Comparison of ENCODE assay signal across 1 cellular context in genomic region chr6:26403888-26404287, GRCh38.
TF ChIP-seq lines count a peak whose summit lies in the region.

No MANE protein-coding gene starts in this region.

TF ChIP-seq in GM23338, 12 proteins besides CTCF, POLR2A, EP300 and RAD21:
- TF ChIP-seq ZNF462 (CRISPR knock-in tag; IDR thresholded peaks at IDR 0.05): no peak
- no peak for TF ChIP-seq ZNF331 (CRISPR knock-in tag; IDR thresholded peaks at IDR 0.05; ENCODE audit: low read depth)
- TF ChIP-seq REST (IDR thresholded peaks at IDR 0.05; ENCODE audit: unreplicated experiment): no peak
- TF ChIP-seq NANOG (IDR thresholded peaks at IDR 0.05; ENCODE audit: borderline replicate concordance): no peak
- no peak for TF ChIP-seq ETS1 (IDR thresholded peaks at IDR 0.05)
- no peak for TF ChIP-seq ZNF114 (CRISPR knock-in tag; IDR thresholded peaks at IDR 0.05)
- TF ChIP-seq JUNB (IDR thresholded peaks at IDR 0.05; ENCODE audit: unreplicated experiment): no peak
- TF ChIP-seq STAT1 (IDR thresholded peaks at IDR 0.05; ENCODE audit: unreplicated experiment): no peak
- no peak for TF ChIP-seq EZH2phosphoT487 (IDR thresholded peaks at IDR 0.05; ENCODE audit: unreplicated experiment)
- no peak for TF ChIP-seq POLR2AphosphoS5 (IDR thresholded peaks at IDR 0.05; ENCODE audit: low read depth)
